In the genomic region with DNA sequence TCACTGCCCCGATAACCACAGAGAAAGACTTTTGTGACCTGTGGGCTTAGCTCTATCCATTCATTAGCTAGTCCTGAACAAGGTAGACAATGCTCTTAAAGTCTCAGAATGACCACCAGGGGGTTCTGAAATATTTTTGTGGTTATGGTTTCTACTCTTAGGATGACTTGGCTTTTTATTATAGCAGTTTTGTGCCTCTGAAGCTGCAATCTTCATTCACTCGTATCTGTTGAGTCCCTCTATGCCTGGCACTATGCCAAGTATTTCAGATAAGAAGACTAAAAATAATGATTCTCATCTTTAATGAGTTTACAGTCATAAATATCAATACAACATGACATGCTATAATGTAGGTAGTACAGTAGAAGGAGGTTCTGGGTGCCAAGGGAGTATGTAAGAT, we compare ENCODE assay signal across 8 cellular contexts.
DNase-seq lines count a peak whose midpoint lies in the region; ATAC-seq and TF ChIP-seq lines count a peak whose summit lies in the region.

No MANE protein-coding gene starts in this region.

- H3K4me2 ChIP-seq in MM.1S (ENCODE audit: low read depth, low read length) (no peak overlapping the region), neuronal stem cell (ENCODE audit: insufficient read depth, low read length, poor library complexity, severe bottlenecking) (no peak overlapping the region)

- H3F3A ChIP-seq in MM.1S (ENCODE audit: insufficient read depth, low read length), result no peaks in the 10 kb centered on the region

- H4K91ac ChIP-seq in neuronal stem cell (ENCODE audit: low read depth, low read length, poor library complexity), result no peak overlapping the region

- H2BK15ac ChIP-seq in neuronal stem cell (ENCODE audit: low read length), result no peak overlapping the region

- H3K14ac ChIP-seq in neuronal stem cell (ENCODE audit: low read length), result no peak overlapping the region

- H2AK5ac ChIP-seq in neuronal stem cell (ENCODE audit: low read depth, low read length), result no peak overlapping the region

- H3K9me2 ChIP-seq in MM.1S (replicated peaks; ENCODE audit: insufficient read depth, low read length), result no peaks in the 10 kb centered on the region

- no peak overlapping the region for H3K23ac ChIP-seq in neuronal stem cell (ENCODE audit: low read depth, low read length, poor library complexity)

- H4K8ac ChIP-seq in neuronal stem cell (ENCODE audit: low read depth, low read length), result no peak overlapping the region

- no peak for TF ChIP-seq POLR2A in esophagus squamous epithelium (IDR thresholded peaks at IDR 0.05)

- no peak overlapping the region for H3K4me3 ChIP-seq in MM.1S (ENCODE audit: low read length)
- no peak overlapping the region for H3K4me3 ChIP-seq in esophagus squamous epithelium
- no peak overlapping the region for H3K4me3 ChIP-seq in neuronal stem cell (ENCODE audit: low read length in 2 of 2)

- H3K4me1 ChIP-seq in MM.1S (ENCODE audit: low read length) (peaks cover 3% of the 10 kb centered on the region; the same call in 1 of the 2 replicates), esophagus squamous epithelium (no peaks in the 10 kb centered on the region), neuronal stem cell (ENCODE audit: control insufficient read depth in 2 of 2, insufficient read depth in 1 of 2, low read depth in 1 of 2, low read length in 2 of 2) (no peaks in the 10 kb centered on the region)

- H3K9me3 ChIP-seq in MM.1S (replicated peaks; ENCODE audit: insufficient read depth, low read length), result no peaks in the 10 kb centered on the region
- H3K9me3 ChIP-seq in esophagus squamous epithelium, result no peaks in the 10 kb centered on the region
- H3K9me3 ChIP-seq in neuronal stem cell (replicated peaks in 1 of 2; ENCODE audit: control insufficient read depth in 2 of 2, insufficient read depth in 1 of 2, low read depth in 1 of 2, low read length in 2 of 2), result peaks cover 0 to 3% of the 10 kb centered on the region in 2 donors

- TF ChIP-seq CTCF in MM.1S (IDR thresholded peaks at IDR 0.05; ENCODE audit: low read length), result peak; percentile 36
- no peak for TF ChIP-seq CTCF in esophagus squamous epithelium (IDR thresholded peaks at IDR 0.05)

- H3K27me3 ChIP-seq in MM.1S (replicated peaks; ENCODE audit: insufficient read depth, low read length) (no peaks in the 10 kb centered on the region), esophagus squamous epithelium (no peaks in the 10 kb centered on the region), neuronal stem cell (ENCODE audit: control insufficient read depth in 3 of 3, insufficient read depth in 3 of 3, low read depth in 1 of 3, low read length in 3 of 3) (peaks cover 0 to 2% (median 0%) of the 10 kb centered on the region in 3 experiments)

- 54 to 75% methylated on average over 2 of the region's 2 CpGs for WGBS in esophagus squamous epithelium, 2 donors
- WGBS in neuronal stem cell (ENCODE audit: extremely low coverage in 2 of 2, insufficient read length in 2 of 2, insufficient replicate concordance in 1 of 2), 2 donors, result no CpG with 5 or more reads among the region's 2 CpGs

- no peaks in the 10 kb centered on the region for H4K20me1 ChIP-seq in MM.1S (ENCODE audit: insufficient read depth, low read length)

- no peak overlapping the region for H2BK12ac ChIP-seq in neuronal stem cell (ENCODE audit: low read length)

- DNase-seq in NCI-H146 treated with DMSO at 0.1 percent for 48 hours (lab: John Stamatoyannopoulos, UW; ENCODE audit: unreplicated experiment), result peak; percentile 52
- DNase-seq in NCI-H146 (lab: John Stamatoyannopoulos, UW), result no peak
- peak; percentile 81 for DNase-seq in MM.1S
- peak; percentile 4 for DNase-seq in hepatic stellate cell (ENCODE audit: low spot score)
- DNase-seq in amniotic stem cell (lab: John Stamatoyannopoulos, UW), result no peak
- no peak for DNase-seq in esophagus squamous epithelium (lab: John Stamatoyannopoulos, UW)
- DNase-seq in neuronal stem cell (ENCODE audit: low spot score), result no peak

- no peaks in the 10 kb centered on the region for H3K79me1 ChIP-seq in neuronal stem cell (ENCODE audit: low read depth, low read length)

- H3K9ac ChIP-seq in MM.1S (ENCODE audit: low read length), result no peak overlapping the region
- no peak overlapping the region for H3K9ac ChIP-seq in neuronal stem cell (ENCODE audit: low read depth, low read length, poor library complexity)

- H3K4ac ChIP-seq in neuronal stem cell (ENCODE audit: low read length), result no peak overlapping the region

- H3K18ac ChIP-seq in neuronal stem cell (ENCODE audit: low read length), result no peak overlapping the region

- H2AFZ ChIP-seq in MM.1S (ENCODE audit: low read length) (no peak overlapping the region), neuronal stem cell (ENCODE audit: low read length) (no peak overlapping the region)

- no peak overlapping the region for H2BK5ac ChIP-seq in neuronal stem cell (ENCODE audit: low read length)

- no peak overlapping the region for H3K27ac ChIP-seq in MM.1S (ENCODE audit: low read length)
- no peak overlapping the region for H3K27ac ChIP-seq in esophagus squamous epithelium
- H3K27ac ChIP-seq in neuronal stem cell (replicated peaks; ENCODE audit: low read length), result no peak overlapping the region

- intact Hi-C loops in esophagus squamous epithelium (cut with DNase I), result no loop called here

- H3K36me3 ChIP-seq in MM.1S (replicated peaks; ENCODE audit: insufficient read depth, low read length) (no peaks in the 10 kb centered on the region), esophagus squamous epithelium (no peaks in the 10 kb centered on the region), neuronal stem cell (replicated peaks in 1 of 2; ENCODE audit: control insufficient read depth in 2 of 2, insufficient read depth in 2 of 2, low read length in 2 of 2) (no peaks in the 10 kb centered on the region)

- no peak overlapping the region for H2BK120ac ChIP-seq in neuronal stem cell (ENCODE audit: low read depth, low read length)

- peak; percentile 97 for ATAC-seq in HG02623 (IDR thresholded peaks at IDR 0.05; ENCODE audit: unreplicated experiment)

- no peaks in the 10 kb centered on the region for H3K79me2 ChIP-seq in MM.1S (ENCODE audit: low read length)

Comparison
In these comparisons a context has a peak if more than half of its experiments do, and no peak if none do; other contexts are left out.
1. DNase-seq: peak in NCI-H146 treated with DMSO at 0.1 percent for 48 hours (single experiment), MM.1S (single experiment) and hepatic stellate cell (single experiment); none in NCI-H146 (single experiment), amniotic stem cell (single experiment), esophagus squamous epithelium (single experiment) and neuronal stem cell (single experiment).